ENCODE assay signal across 26 cellular contexts in the genomic region with DNA sequence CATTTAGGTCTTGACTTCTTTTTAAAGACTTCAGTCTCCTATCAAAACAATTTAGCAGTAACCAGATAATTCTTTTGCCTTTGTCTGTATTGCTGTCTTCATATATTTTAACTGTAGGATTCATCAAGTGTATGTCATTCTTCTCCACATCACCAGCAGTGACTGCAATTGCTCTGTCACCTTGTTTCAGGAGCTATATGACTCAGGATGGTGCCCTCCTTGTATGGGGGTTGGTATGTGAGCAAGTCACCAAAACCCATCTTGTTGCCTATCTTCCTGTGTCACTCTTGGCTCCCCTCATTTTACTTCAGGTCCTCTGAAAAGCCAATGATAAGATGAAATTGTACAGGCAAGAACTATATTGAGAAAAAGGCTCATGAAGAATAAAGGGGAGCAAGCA.
"Had no signal": no experiment of that assay in that cellular context is flagged by ENCODE, and none has a peak within 500 bp of the region (broad histone marks: within the 10 kb centered on the region; RNA-seq: fewer than 3 reads in every experiment).

No MANE protein-coding gene starts in this region.

- H3K27me3 ChIP-seq: left lung, pancreas, tibial nerve, uterus had no signal

- H3K4me3 ChIP-seq: left lung, lower lobe of right lung, pancreas, prostate gland, skin epidermis, tibial nerve, uterus had no signal

- H3K27ac ChIP-seq: left lung, lower lobe of right lung, pancreas, prostate gland, skin epidermis, tibial nerve, uterus had no signal

- H3K36me3 ChIP-seq: left lung, lower lobe of right lung, pancreas, prostate gland, tibial nerve, uterus had no signal

- H3K4me1 ChIP-seq: left lung, lower lobe of right lung, pancreas, prostate gland, tibial nerve, uterus had no signal

- H3K36me3 Mint-ChIP-seq: mesothelial cell of epicardium, naive B cell, natural killer cell, type B pancreatic cell had no signal

- H3K9me3 ChIP-seq: lower lobe of right lung, pancreas, prostate gland, tibial nerve, uterus had no signal

- H3K27ac Mint-ChIP-seq: immature natural killer cell; mesothelial cell of epicardium; naive B cell; natural killer cell; nephron progenitor cell; stimulated activated naive CD8-positive, alpha-beta T cell treated with anti-CD3 and anti-CD28 coated beads, Interleukin-15, amount 100 ng/mL, for 72 hours; type B pancreatic cell had no signal

- H3K4me3 Mint-ChIP-seq: immature natural killer cell; mesothelial cell of epicardium; naive B cell; natural killer cell; nephron progenitor cell; stimulated activated naive CD8-positive, alpha-beta T cell treated with anti-CD3 and anti-CD28 coated beads, Interleukin-15, amount 100 ng/mL, for 72 hours; type B pancreatic cell had no signal

- H3K27me3 Mint-ChIP-seq: naive B cell; stimulated activated naive CD8-positive, alpha-beta T cell treated with anti-CD3 and anti-CD28 coated beads, Interleukin-15, amount 100 ng/mL, for 72 hours had no signal

- ATAC-seq: left colon; lower lobe of right lung; natural killer cell; pancreas; right cardiac atrium; sciatic nerve; stimulated activated naive CD8-positive, alpha-beta T cell treated with anti-CD3 and anti-CD28 coated beads, Interleukin-15, amount 100 ng/mL, for 72 hours had no signal

- DNase-seq: immature natural killer cell; kidney; left colon; lower lobe of right lung; mammary epithelial cell; mesendoderm; naive B cell; natural killer cell; nephron progenitor cell; pancreas; retina; right cardiac atrium; stimulated activated CD4-positive, alpha-beta T cell treated with anti-CD3 and anti-CD28 coated beads, Interleukin-12 subunit alpha, Interleukin-12 subunit beta, amount 100 ng/mL, for 4 hours; stimulated activated CD4-positive, alpha-beta T cell treated with anti-CD3 and anti-CD28 coated beads, Interleukin-15, amount 100 ng/mL, for 24 hours; stimulated activated CD4-positive, alpha-beta T cell treated with anti-CD3 and anti-CD28 coated beads, Interleukin-2, amount 100 ng/mL, for 24 hours; stimulated activated CD4-positive, alpha-beta T cell treated with anti-CD3 and anti-CD28 coated beads, Interleukin-4, amount 100 ng/mL, for 1 hour; stimulated activated naive CD4-positive, alpha-beta T cell; stimulated activated naive CD8-positive, alpha-beta T cell treated with anti-CD3 and anti-CD28 coated beads, Interleukin-15, amount 100 ng/mL, for 72 hours; uterus had no signal

- H3K4me1 Mint-ChIP-seq: immature natural killer cell; stimulated activated naive CD8-positive, alpha-beta T cell treated with anti-CD3 and anti-CD28 coated beads, Interleukin-15, amount 100 ng/mL, for 72 hours had no signal
